Comparison of ENCODE assay signal across 8 cellular contexts in the genomic region with DNA sequence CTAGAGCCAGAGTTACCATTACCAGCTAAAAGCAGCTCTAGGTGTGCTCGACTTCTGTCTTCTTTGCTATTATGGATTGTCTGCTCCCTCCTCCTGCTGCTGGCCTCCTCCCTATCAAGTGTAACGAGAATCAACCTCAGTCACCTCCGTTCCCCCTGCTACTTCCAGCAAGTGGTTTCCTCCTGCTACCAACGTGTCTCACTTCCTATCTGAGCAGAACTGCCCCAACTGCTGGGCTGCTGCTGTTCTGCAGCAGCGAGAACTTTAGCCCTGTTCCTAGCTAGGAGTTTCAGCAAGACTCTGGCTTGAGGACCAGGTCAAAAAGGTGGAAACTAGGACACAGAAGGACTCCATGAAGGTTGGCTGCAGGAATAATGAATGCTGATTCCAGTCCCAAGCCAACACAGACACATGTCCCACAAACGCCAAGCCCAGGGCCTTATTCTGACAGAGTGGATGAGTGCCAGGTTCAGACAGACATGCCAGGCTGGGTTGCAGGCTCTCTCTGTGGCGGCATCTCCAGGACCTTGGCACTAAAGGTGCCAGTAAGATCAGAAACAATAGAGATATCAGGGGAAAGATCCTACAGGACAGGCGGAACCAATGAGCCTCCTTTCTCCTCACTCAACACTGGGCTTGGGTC. TPM values are rescaled to one million over a fixed set of nuclear protein-coding genes. Genes with fewer than 3 reads are reported as not detected.
DNase-seq lines count a peak whose midpoint lies in the region; ATAC-seq and TF ChIP-seq lines count a peak whose summit lies in the region.

No MANE protein-coding gene starts in this region.

- ATAC-seq in GM21737 (IDR thresholded peaks at IDR 0.05; ENCODE audit: unreplicated experiment): peak; percentile 63
- ATAC-seq in PC-3: no peak
- ATAC-seq in foreskin keratinocyte: no peak

- H3K9me2 ChIP-seq in PC-3 (replicated peaks; ENCODE audit: low read length): no peaks in the 10 kb centered on the region

- peaks cover 47% of the 10 kb centered on the region for H3K36me3 ChIP-seq in PC-3 (ENCODE audit: low read depth, low read length)

- H3K4me2 ChIP-seq in PC-3 (ENCODE audit: low read length): peak overlapping the region; percentile 53

- DNase-seq in GDM1 (lab: John Stamatoyannopoulos, UW): peak; percentile 84
- DNase-seq in PC-3: no peak
- peak; percentile 56 for DNase-seq in dermis blood vessel endothelial cell
- DNase-seq in stimulated activated naive CD4-positive, alpha-beta T cell treated with Interleukin-2 at 50 U/mL for 16 hours (lab: John Stamatoyannopoulos, UW): peak; percentile 24
- no peak for DNase-seq in foreskin keratinocyte
- DNase-seq in COLO829 (ENCODE audit: low spot score): no peak
- DNase-seq in activated CD4-positive, CD25-positive, alpha-beta regulatory T cell (lab: John Stamatoyannopoulos, UW): no peak

- peak overlapping the region; percentile 2; the same call in 1 of the 2 replicates for H3K9ac ChIP-seq in PC-3 (ENCODE audit: low read length)

- H4K20me1 ChIP-seq in PC-3 (ENCODE audit: low read length): no peaks in the 10 kb centered on the region

- BruUV-seq in PC-3 (replicated peaks; lab: Mats Ljungman, UMichigan): no TSS peak

- POLR2A ChIA-PET in PC-3 (lab: Charles Lee; ENCODE audit: unreplicated experiment): interaction anchor here (0.6 kb wide), 1 partner anchor 38 kb away, joined by 3 read pairs; no protein-coding TSS in a partner anchor

- CTCF ChIA-PET in PC-3 (lab: Charles Lee): no interaction called here

- peak overlapping the region; percentile 82 for H3K27ac ChIP-seq in PC-3 (ENCODE audit: low read length)
- H3K27ac ChIP-seq in foreskin keratinocyte: no peak overlapping the region

- H3K27me3 ChIP-seq in PC-3 (ENCODE audit: low read length): no peaks in the 10 kb centered on the region
- no peaks in the 10 kb centered on the region for H3K27me3 ChIP-seq in foreskin keratinocyte

- no peaks in the 10 kb centered on the region for H3K9me3 ChIP-seq in PC-3 (ENCODE audit: low read length)

- intact Hi-C loops in PC-3 (cut with micrococcal nuclease): no loop called here

- TF ChIP-seq CTCF in PC-3 (conservative IDR thresholded peaks at IDR 0.05; ENCODE audit: low read depth, low read length) (no peak), foreskin keratinocyte (conservative IDR thresholded peaks at IDR 0.05) (no peak)

- H2AFZ ChIP-seq in PC-3 (ENCODE audit: low read length): no peak overlapping the region

- H3K4me1 ChIP-seq in PC-3 (ENCODE audit: insufficient read depth, low read length) (peaks cover 57% of the 10 kb centered on the region), foreskin keratinocyte (peaks cover 17% of the 10 kb centered on the region)

- H3K79me2 ChIP-seq in PC-3 (ENCODE audit: low read length): peaks cover 90% of the 10 kb centered on the region

- H3K4me3 ChIP-seq in PC-3 (ENCODE audit: low read length): no peak overlapping the region

- H3F3A ChIP-seq in PC-3 (ENCODE audit: low read length, unreplicated experiment): no peaks in the 10 kb centered on the region

RNA-seq across cellular contexts. Expression of a gene that starts 46.9 kb away (rescaled TPM):
- not detected in 2 replicates for total RNA-seq in PC-3 (2014; rRNA removed)
- total RNA-seq in dermis blood vessel endothelial cell: 62.4 and 126 TPM in 2 replicates
- total RNA-seq in foreskin keratinocyte: under 0.01 and 0.03 TPM in 2 replicates
- polyA plus RNA-seq in foreskin keratinocyte: 0.07 and 0.09 TPM in 2 replicates

Comparison
In these comparisons a context has a peak if more than half of its experiments do, and no peak if none do; other contexts are left out.
1. DNase-seq: peak in GDM1 (single experiment), dermis blood vessel endothelial cell (single experiment) and stimulated activated naive CD4-positive, alpha-beta T cell treated with Interleukin-2 at 50 U/mL for 16 hours (single experiment); none in PC-3 (single experiment), foreskin keratinocyte (0 of 2), COLO829 (single experiment) and activated CD4-positive, CD25-positive, alpha-beta regulatory T cell (0 of 4).
2. RNA of a gene that starts 46.9 kb away (total RNA-seq): 62.4 to 126 TPM in dermis blood vessel endothelial cell; not detected in PC-3 and under 0.01 to 0.03 TPM in foreskin keratinocyte; every median in the first group is over 10 times any median in the second.